In the genomic region with DNA sequence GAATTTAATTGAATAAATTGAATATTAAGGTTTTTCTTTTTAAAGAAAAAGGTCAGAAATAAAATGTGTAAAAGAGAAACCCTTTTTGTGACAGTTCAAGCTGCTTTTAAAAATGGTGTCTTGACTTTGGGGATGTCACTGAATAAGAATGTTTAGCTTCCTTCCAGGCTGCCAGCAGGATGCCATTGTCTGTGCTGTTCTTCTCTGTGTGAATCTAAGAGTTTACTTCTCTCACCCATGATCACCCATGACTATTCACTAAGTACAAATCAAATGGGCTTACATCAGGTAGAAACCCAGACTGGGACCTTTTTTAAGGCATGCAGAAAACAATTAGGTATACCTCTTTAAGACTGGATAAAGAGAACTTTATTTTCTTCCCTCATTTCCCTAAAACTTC, we compare ENCODE assay signal across 28 cellular contexts.
"Had no signal": no experiment of that assay in that cellular context is flagged by ENCODE, and none has a peak within 500 bp of the region (broad histone marks: within the 10 kb centered on the region; RNA-seq: fewer than 3 reads in every experiment).

No MANE protein-coding gene starts in this region.

- H3K27ac ChIP-seq: breast epithelium, foreskin keratinocyte, heart left ventricle, parathyroid adenoma, right atrium auricular region, stomach, suprapubic skin, tibial artery, upper lobe of right lung had no signal

- H3K36me3 ChIP-seq: breast epithelium, heart left ventricle, right atrium auricular region, stomach, suprapubic skin, tibial artery, upper lobe of right lung had no signal

- H3K9me3 ChIP-seq: breast epithelium, heart left ventricle, right atrium auricular region, stomach, suprapubic skin, tibial artery, upper lobe of right lung had no signal

- H3K4me1 ChIP-seq: breast epithelium, foreskin keratinocyte, heart left ventricle, parathyroid adenoma, right atrium auricular region, stomach, suprapubic skin, tibial artery, upper lobe of right lung had no signal

- H3K9me3 Mint-ChIP-seq: activated CD4-positive, alpha-beta memory T cell treated with anti-CD3 and anti-CD28 coated beads, Interleukin-2, amount 10 ng/mL, durations not matched to agents 7 days and 5 days; activated CD4-positive, alpha-beta T cell treated with anti-CD3 and anti-CD28 coated beads, Interleukin-2, amount 10 ng/mL, durations not matched to agents 7 days and 5 days; activated naive CD4-positive, alpha-beta T cell treated with anti-CD3 and anti-CD28 coated beads, Interleukin-2, amount 50 U/mL, for 24 hours; activated T-cell treated with anti-CD3 and anti-CD28 coated beads, Interleukin-2, amount 50 U/mL, for 24 hours; naive thymus-derived CD4-positive, alpha-beta T cell; stimulated activated naive B cell treated with anti-CD40 and anti-IgM and Interleukin-4, amounts not matched to agents 10 μg/mL and 1 μg/mL and 100 μg/mL, for 72 hours had no signal

- H3K4me3 ChIP-seq: breast epithelium, heart left ventricle, right atrium auricular region, smooth muscle cell, stomach, suprapubic skin, tibial artery, upper lobe of right lung had no signal

- H3K79me2 ChIP-seq: parathyroid adenoma had no signal

- H3K27ac Mint-ChIP-seq: activated CD4-positive, alpha-beta memory T cell treated with anti-CD3 and anti-CD28 coated beads, Interleukin-2, amount 10 ng/mL, durations not matched to agents 7 days and 5 days; activated CD4-positive, alpha-beta T cell treated with anti-CD3 and anti-CD28 coated beads, Interleukin-2, amount 10 ng/mL, durations not matched to agents 7 days and 5 days; activated naive CD4-positive, alpha-beta T cell treated with anti-CD3 and anti-CD28 coated beads, Interleukin-2, amount 50 U/mL, for 24 hours; activated T-cell treated with anti-CD3 and anti-CD28 coated beads, Interleukin-2, amount 50 U/mL, for 24 hours; immature natural killer cell; naive thymus-derived CD4-positive, alpha-beta T cell; stimulated activated naive B cell treated with anti-CD40 and anti-IgM and Interleukin-4, amounts not matched to agents 10 μg/mL and 1 μg/mL and 100 μg/mL, for 72 hours had no signal

- H3K4me2 ChIP-seq: smooth muscle cell had no signal

- H3K27me3 ChIP-seq: foreskin keratinocyte, right atrium auricular region, stomach, suprapubic skin, tibial artery, upper lobe of right lung had no signal

- ATAC-seq: esophagus mucosa; foreskin keratinocyte; heart left ventricle; left colon; naive thymus-derived CD4-positive, alpha-beta T cell; stimulated activated naive B cell treated with anti-CD40 and anti-IgM and Interleukin-4, amounts not matched to agents 10 μg/mL and 1 μg/mL and 100 μg/mL, for 72 hours; upper lobe of right lung had no signal

- H2AFZ ChIP-seq: parathyroid adenoma had no signal

- H3K36me3 Mint-ChIP-seq: activated naive CD4-positive, alpha-beta T cell treated with anti-CD3 and anti-CD28 coated beads, Interleukin-2, amount 50 U/mL, for 24 hours; immature natural killer cell; naive thymus-derived CD4-positive, alpha-beta T cell; stimulated activated naive B cell treated with anti-CD40 and anti-IgM and Interleukin-4, amounts not matched to agents 10 μg/mL and 1 μg/mL and 100 μg/mL, for 72 hours had no signal

- H3K9ac ChIP-seq: parathyroid adenoma had no signal

- DNase-seq: activated CD4-positive, alpha-beta memory T cell treated with anti-CD3 and anti-CD28 coated beads, Interleukin-2, amount 10 ng/mL, durations not matched to agents 7 days and 5 days; activated CD4-positive, alpha-beta T cell treated with anti-CD3 and anti-CD28 coated beads for 1 hour; activated CD4-positive, alpha-beta T cell treated with anti-CD3 and anti-CD28 coated beads, Interleukin-2, amount 10 ng/mL, durations not matched to agents 7 days and 5 days; activated CD8-positive, alpha-beta memory T cell treated with anti-CD3 and anti-CD28 coated beads, Interleukin-2, amount 50 U/mL, for 48 hours; activated T-cell treated with anti-CD3 and anti-CD28 coated beads, Interleukin-2, amount 50 U/mL, for 24 hours; central memory CD4-positive, alpha-beta T cell; foreskin keratinocyte; heart left ventricle; hypothalamus; immature natural killer cell; kidney; left colon; midbrain; naive thymus-derived CD4-positive, alpha-beta T cell; occipital lobe; stimulated activated CD4-positive, alpha-beta T cell treated with anti-CD3 and anti-CD28 coated beads, Interleukin-1b, Interleukin-23, amount 100 ng/mL, for 48 hours; stimulated activated naive B cell treated with anti-CD40 and anti-IgM and Interleukin-4, amounts not matched to agents 10 μg/mL and 1 μg/mL and 100 μg/mL, for 72 hours; stomach; T-helper 2 cell; tibial artery; upper lobe of right lung had no signal
